1 cellular context compared by ENCODE assay signal in the genomic region with DNA sequence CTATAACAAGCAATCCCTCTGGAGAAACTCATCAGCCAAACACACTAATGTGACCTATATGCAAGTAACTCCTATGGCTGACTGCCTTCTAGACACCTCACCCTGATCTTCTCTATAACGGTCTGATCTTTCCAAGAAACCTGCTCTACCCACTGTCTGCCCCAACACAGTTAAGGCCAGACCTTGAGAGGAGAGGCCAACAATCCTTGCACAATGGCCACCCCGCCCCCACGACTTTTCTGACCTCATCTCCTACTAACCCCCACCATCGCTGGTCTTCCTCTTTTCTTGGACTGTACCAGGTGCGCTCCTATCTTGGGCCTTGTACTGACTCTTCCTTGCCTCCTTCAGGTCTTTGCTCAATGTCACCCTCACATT.
TF ChIP-seq lines count a peak whose summit lies in the region.

No MANE protein-coding gene starts in this region.

TF ChIP-seq in K562, 482 proteins besides CTCF, POLR2A, EP300 and RAD21 (continued from another document and continues in another):
- TF ChIP-seq, protein P1, sequence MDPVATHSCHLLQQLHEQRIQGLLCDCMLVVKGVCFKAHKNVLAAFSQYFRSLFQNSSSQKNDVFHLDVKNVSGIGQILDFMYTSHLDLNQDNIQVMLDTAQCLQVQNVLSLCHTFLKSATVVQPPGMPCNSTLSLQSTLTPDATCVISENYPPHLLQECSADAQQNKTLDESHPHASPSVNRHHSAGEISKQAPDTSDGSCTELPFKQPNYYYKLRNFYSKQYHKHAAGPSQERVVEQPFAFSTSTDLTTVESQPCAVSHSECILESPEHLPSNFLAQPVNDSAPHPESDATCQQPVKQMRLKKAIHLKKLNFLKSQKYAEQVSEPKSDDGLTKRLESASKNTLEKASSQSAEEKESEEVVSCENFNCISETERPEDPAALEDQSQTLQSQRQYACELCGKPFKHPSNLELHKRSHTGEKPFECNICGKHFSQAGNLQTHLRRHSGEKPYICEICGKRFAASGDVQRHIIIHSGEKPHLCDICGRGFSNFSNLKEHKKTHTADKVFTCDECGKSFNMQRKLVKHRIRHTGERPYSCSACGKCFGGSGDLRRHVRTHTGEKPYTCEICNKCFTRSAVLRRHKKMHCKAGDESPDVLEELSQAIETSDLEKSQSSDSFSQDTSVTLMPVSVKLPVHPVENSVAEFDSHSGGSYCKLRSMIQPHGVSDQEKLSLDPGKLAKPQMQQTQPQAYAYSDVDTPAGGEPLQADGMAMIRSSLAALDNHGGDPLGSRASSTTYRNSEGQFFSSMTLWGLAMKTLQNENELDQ (CRISPR knock-in tag; IDR thresholded peaks at IDR 0.05; ENCODE audit: borderline replicate concordance): no peak
- TF ChIP-seq ZNF830 (CRISPR knock-in tag; IDR thresholded peaks at IDR 0.05) (no peak), SNIP1 (IDR thresholded peaks at IDR 0.05; ENCODE audit: low read depth) (no peak), RHOXF2B (CRISPR knock-in tag; conservative IDR thresholded peaks at IDR 0.05) (0 out of 2 replicates have a peak, but pooled peaks have one; percentile 38), RB1 (IDR thresholded peaks at IDR 0.05; ENCODE audit: low read depth) (no peak), NBN (IDR thresholded peaks at IDR 0.05; ENCODE audit: low read depth) (peak; percentile 100), KDM2B (CRISPR knock-in tag; IDR thresholded peaks at IDR 0.05) (no peak), SOX6 (IDR thresholded peaks at IDR 0.05) (peak; percentile 95), ZNF232 (CRISPR knock-in tag; IDR thresholded peaks at IDR 0.05) (no peak), CHD4 (IDR thresholded peaks at IDR 0.05; ENCODE audit: insufficient read depth, insufficient replicate concordance, low read depth, low read length, poor library complexity, severe bottlenecking) (no peak), ZNF436 (CRISPR knock-in tag; IDR thresholded peaks at IDR 0.05) (no peak), SRSF7 (optimal IDR thresholded peaks at IDR 0.05; ENCODE audit: low read depth, low read length) (no peak), ELF1 (tag; IDR thresholded peaks at IDR 0.05) (no peak), ZNF354B (CRISPR knock-in tag; IDR thresholded peaks at IDR 0.05) (no peak), CREM (IDR thresholded peaks at IDR 0.05; ENCODE audit: low read depth) (no peak), SPI1 (IDR thresholded peaks at IDR 0.05; ENCODE audit: borderline replicate concordance, low read depth, low read length) (no peak), ZNF263 (CRISPR knock-in tag; IDR thresholded peaks at IDR 0.05; ENCODE audit: borderline replicate concordance) (no peak), ZNF644 (tag; IDR thresholded peaks at IDR 0.05; ENCODE audit: low read depth) (no peak; the same call in 1 of the 2 replicates), SIX5 (IDR thresholded peaks at IDR 0.05; ENCODE audit: borderline replicate concordance in 1 of 2, insufficient read depth in 1 of 2, low read depth in 1 of 2, low read length in 2 of 2) (no peak), POLR3G (IDR thresholded peaks at IDR 0.05; ENCODE audit: extremely low read depth, insufficient read length, insufficient replicate concordance) (no peak), HMGN3 (IDR thresholded peaks at IDR 0.05; ENCODE audit: borderline replicate concordance, extremely low read depth, insufficient read length, low read depth, low read length) (no peak), ZNF384 (IDR thresholded peaks at IDR 0.05; ENCODE audit: low read depth, low read length) (0 out of 2 replicates have a peak, but pooled peaks have one; percentile 13), PURB (CRISPR knock-in tag; IDR thresholded peaks at IDR 0.05; ENCODE audit: low read depth) (no peak), ATF1 (CRISPR knock-in tag; IDR thresholded peaks at IDR 0.05) (no peak), ATF1 (tag; IDR thresholded peaks at IDR 0.05) (peak; percentile 55), TAL1 (IDR thresholded peaks at IDR 0.05) (0 out of 2 replicates have a peak, but pooled peaks have one; percentile 89), TARDBP (IDR thresholded peaks at IDR 0.05) (0 out of 2 replicates have a peak, but pooled peaks have one; percentile 56), HNRNPUL1 (IDR thresholded peaks at IDR 0.05; ENCODE audit: low read length) (no peak), ATF7 (IDR thresholded peaks at IDR 0.05) (peak; percentile 99), ELF4 (CRISPR knock-in tag; IDR thresholded peaks at IDR 0.05) (peak; percentile 92), SMARCE1 (IDR thresholded peaks at IDR 0.05) (0 out of 2 replicates have a peak, but pooled peaks have one; percentile 98), MYC (IDR thresholded peaks at IDR 0.05; ENCODE audit: low read depth, low read length) (peak; percentile 88; the same call in 1 of the 2 replicates), MYC (CRISPR knock-in tag; IDR thresholded peaks at IDR 0.05; ENCODE audit: borderline replicate concordance, low read depth) (no peak), RBM34 (IDR thresholded peaks at IDR 0.05; ENCODE audit: borderline replicate concordance, insufficient read depth, low read length) (no peak), BRD9 (IDR thresholded peaks at IDR 0.05; ENCODE audit: low read depth, partially characterized antibody) (peak; percentile 86), CREB1 (IDR thresholded peaks at IDR 0.05) (peak; percentile 64), CREB1 (CRISPR knock-in tag; IDR thresholded peaks at IDR 0.05) (no peak), TFAM (CRISPR knock-in tag; conservative IDR thresholded peaks at IDR 0.05) (no peak), RBM39 (optimal IDR thresholded peaks at IDR 0.05; ENCODE audit: low read depth, low read length) (peak; percentile 69), SMARCB1 (IDR thresholded peaks at IDR 0.05; ENCODE audit: insufficient read length, low read depth) (no peak), POU5F1 (IDR thresholded peaks at IDR 0.05; ENCODE audit: borderline replicate concordance, low read depth, low read length, partially characterized antibody) (no peak), GABPB1 (CRISPR knock-in tag; IDR thresholded peaks at IDR 0.05) (no peak), ZNF12 (CRISPR knock-in tag; IDR thresholded peaks at IDR 0.05) (no peak), STAT5B (CRISPR knock-in tag; IDR thresholded peaks at IDR 0.05) (no peak), SUPT5H (IDR thresholded peaks at IDR 0.05) (no peak), PCBP1 (IDR thresholded peaks at IDR 0.05; ENCODE audit: low read depth, low read length, poor library complexity, severe bottlenecking) (no peak), ZFP30 (CRISPR knock-in tag; IDR thresholded peaks at IDR 0.05; ENCODE audit: borderline replicate concordance) (no peak)
- TF ChIP-seq, protein P2, sequence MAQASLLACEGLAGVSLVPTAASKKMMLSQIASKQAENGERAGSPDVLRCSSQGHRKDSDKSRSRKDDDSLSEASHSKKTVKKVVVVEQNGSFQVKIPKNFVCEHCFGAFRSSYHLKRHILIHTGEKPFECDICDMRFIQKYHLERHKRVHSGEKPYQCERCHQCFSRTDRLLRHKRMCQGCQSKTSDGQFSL (CRISPR knock-in tag; IDR thresholded peaks at IDR 0.05): no peak
- TF ChIP-seq, protein P2 (tag; IDR thresholded peaks at IDR 0.05): peak in 1 of 2 experiments; percentile 53; a peak in 1 of 4 replicates
- TF ChIP-seq, protein P3, sequence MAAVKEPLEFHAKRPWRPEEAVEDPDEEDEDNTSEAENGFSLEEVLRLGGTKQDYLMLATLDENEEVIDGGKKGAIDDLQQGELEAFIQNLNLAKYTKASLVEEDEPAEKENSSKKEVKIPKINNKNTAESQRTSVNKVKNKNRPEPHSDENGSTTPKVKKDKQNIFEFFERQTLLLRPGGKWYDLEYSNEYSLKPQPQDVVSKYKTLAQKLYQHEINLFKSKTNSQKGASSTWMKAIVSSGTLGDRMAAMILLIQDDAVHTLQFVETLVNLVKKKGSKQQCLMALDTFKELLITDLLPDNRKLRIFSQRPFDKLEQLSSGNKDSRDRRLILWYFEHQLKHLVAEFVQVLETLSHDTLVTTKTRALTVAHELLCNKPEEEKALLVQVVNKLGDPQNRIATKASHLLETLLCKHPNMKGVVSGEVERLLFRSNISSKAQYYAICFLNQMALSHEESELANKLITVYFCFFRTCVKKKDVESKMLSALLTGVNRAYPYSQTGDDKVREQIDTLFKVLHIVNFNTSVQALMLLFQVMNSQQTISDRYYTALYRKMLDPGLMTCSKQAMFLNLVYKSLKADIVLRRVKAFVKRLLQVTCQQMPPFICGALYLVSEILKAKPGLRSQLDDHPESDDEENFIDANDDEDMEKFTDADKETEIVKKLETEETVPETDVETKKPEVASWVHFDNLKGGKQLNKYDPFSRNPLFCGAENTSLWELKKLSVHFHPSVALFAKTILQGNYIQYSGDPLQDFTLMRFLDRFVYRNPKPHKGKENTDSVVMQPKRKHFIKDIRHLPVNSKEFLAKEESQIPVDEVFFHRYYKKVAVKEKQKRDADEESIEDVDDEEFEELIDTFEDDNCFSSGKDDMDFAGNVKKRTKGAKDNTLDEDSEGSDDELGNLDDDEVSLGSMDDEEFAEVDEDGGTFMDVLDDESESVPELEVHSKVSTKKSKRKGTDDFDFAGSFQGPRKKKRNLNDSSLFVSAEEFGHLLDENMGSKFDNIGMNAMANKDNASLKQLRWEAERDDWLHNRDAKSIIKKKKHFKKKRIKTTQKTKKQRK (IDR thresholded peaks at IDR 0.05; ENCODE audit: borderline replicate concordance, low read depth, low read length): no peak
- TF ChIP-seq, protein P4, sequence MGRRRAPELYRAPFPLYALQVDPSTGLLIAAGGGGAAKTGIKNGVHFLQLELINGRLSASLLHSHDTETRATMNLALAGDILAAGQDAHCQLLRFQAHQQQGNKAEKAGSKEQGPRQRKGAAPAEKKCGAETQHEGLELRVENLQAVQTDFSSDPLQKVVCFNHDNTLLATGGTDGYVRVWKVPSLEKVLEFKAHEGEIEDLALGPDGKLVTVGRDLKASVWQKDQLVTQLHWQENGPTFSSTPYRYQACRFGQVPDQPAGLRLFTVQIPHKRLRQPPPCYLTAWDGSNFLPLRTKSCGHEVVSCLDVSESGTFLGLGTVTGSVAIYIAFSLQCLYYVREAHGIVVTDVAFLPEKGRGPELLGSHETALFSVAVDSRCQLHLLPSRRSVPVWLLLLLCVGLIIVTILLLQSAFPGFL (CRISPR knock-in tag; IDR thresholded peaks at IDR 0.05): no peak
- TF ChIP-seq, protein P5, sequence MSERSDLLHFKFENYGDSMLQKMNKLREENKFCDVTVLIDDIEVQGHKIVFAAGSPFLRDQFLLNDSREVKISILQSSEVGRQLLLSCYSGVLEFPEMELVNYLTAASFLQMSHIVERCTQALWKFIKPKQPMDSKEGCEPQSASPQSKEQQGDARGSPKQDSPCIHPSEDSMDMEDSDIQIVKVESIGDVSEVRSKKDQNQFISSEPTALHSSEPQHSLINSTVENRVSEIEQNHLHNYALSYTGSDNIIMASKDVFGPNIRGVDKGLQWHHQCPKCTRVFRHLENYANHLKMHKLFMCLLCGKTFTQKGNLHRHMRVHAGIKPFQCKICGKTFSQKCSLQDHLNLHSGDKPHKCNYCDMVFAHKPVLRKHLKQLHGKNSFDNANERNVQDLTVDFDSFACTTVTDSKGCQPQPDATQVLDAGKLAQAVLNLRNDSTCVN (CRISPR knock-in tag; IDR thresholded peaks at IDR 0.05): peak; percentile 94
- TF ChIP-seq, protein P6, sequence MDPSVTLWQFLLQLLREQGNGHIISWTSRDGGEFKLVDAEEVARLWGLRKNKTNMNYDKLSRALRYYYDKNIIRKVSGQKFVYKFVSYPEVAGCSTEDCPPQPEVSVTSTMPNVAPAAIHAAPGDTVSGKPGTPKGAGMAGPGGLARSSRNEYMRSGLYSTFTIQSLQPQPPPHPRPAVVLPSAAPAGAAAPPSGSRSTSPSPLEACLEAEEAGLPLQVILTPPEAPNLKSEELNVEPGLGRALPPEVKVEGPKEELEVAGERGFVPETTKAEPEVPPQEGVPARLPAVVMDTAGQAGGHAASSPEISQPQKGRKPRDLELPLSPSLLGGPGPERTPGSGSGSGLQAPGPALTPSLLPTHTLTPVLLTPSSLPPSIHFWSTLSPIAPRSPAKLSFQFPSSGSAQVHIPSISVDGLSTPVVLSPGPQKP (CRISPR knock-in tag; IDR thresholded peaks at IDR 0.05): no peak
- TF ChIP-seq, protein P7, sequence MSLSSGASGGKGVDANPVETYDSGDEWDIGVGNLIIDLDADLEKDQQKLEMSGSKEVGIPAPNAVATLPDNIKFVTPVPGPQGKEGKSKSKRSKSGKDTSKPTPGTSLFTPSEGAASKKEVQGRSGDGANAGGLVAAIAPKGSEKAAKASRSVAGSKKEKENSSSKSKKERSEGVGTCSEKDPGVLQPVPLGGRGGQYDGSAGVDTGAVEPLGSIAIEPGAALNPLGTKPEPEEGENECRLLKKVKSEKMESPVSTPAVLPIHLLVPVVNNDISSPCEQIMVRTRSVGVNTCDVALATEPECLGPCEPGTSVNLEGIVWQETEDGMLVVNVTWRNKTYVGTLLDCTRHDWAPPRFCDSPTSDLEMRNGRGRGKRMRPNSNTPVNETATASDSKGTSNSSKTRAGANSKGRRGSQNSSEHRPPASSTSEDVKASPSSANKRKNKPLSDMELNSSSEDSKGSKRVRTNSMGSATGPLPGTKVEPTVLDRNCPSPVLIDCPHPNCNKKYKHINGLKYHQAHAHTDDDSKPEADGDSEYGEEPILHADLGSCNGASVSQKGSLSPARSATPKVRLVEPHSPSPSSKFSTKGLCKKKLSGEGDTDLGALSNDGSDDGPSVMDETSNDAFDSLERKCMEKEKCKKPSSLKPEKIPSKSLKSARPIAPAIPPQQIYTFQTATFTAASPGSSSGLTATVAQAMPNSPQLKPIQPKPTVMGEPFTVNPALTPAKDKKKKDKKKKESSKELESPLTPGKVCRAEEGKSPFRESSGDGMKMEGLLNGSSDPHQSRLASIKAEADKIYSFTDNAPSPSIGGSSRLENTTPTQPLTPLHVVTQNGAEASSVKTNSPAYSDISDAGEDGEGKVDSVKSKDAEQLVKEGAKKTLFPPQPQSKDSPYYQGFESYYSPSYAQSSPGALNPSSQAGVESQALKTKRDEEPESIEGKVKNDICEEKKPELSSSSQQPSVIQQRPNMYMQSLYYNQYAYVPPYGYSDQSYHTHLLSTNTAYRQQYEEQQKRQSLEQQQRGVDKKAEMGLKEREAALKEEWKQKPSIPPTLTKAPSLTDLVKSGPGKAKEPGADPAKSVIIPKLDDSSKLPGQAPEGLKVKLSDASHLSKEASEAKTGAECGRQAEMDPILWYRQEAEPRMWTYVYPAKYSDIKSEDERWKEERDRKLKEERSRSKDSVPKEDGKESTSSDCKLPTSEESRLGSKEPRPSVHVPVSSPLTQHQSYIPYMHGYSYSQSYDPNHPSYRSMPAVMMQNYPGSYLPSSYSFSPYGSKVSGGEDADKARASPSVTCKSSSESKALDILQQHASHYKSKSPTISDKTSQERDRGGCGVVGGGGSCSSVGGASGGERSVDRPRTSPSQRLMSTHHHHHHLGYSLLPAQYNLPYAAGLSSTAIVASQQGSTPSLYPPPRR (CRISPR knock-in tag; IDR thresholded peaks at IDR 0.05; ENCODE audit: borderline replicate concordance): peak; percentile 94
- TF ChIP-seq, protein P8, sequence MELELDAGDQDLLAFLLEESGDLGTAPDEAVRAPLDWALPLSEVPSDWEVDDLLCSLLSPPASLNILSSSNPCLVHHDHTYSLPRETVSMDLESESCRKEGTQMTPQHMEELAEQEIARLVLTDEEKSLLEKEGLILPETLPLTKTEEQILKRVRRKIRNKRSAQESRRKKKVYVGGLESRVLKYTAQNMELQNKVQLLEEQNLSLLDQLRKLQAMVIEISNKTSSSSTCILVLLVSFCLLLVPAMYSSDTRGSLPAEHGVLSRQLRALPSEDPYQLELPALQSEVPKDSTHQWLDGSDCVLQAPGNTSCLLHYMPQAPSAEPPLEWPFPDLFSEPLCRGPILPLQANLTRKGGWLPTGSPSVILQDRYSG (tag; conservative IDR thresholded peaks at IDR 0.05; ENCODE audit: low read depth): no peak
